Comparison of ENCODE assay signal across 18 cellular contexts in the genomic region with DNA sequence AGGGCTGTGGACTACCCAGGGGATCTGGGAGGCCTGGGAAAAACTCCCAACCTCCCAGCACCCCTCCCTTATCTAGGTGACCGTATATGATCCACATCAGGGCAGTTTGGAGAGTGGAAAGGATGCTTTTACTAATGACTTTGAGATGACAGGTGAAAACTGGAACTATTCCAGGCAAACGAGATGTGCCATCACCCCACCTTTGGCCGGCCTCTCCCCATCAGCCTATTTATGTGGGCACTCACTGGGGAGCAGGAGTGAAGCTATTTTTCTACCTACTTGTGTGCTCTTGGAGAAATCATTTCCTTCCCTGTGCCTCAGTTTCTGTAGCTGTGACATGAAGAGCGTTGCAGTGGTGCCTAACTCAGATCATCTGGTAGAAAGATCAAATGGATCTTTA.
DNase-seq lines count a peak whose midpoint lies in the region; ATAC-seq and TF ChIP-seq lines count a peak whose summit lies in the region.
"Had no signal": no experiment of that assay in that cellular context is flagged by ENCODE, and none has a peak within 500 bp of the region (broad histone marks: within the 10 kb centered on the region; RNA-seq: fewer than 3 reads in every experiment).

No MANE protein-coding gene starts in this region.

- H3K4me2 ChIP-seq in mesenchymal stem cell (ENCODE audit: low read length, poor library complexity, severe bottlenecking): no peak overlapping the region

- H3K27ac Mint-ChIP-seq in T-helper 17 cell: peak overlapping the region; percentile 98
- H3K27ac Mint-ChIP-seq in WTC11: no peak overlapping the region
- H3K27ac Mint-ChIP-seq: activated B cell treated with CpG ODN at 0.5 μM for 24 hours had no signal

- H3K9me3 Mint-ChIP-seq in WTC11: peaks cover 15% of the 10 kb centered on the region
- H3K9me3 Mint-ChIP-seq: activated B cell treated with CpG ODN at 0.5 μM for 24 hours had no signal

- no peak for TF ChIP-seq CTCF in heart right ventricle (IDR thresholded peaks at IDR 0.05)
- TF ChIP-seq CTCF in tibial artery (IDR thresholded peaks at IDR 0.05): no peak
- no peak for TF ChIP-seq CTCF in ascending aorta (IDR thresholded peaks at IDR 0.05)
- no peak for TF ChIP-seq CTCF in WTC11 (IDR thresholded peaks at IDR 0.05)

- H3K4me1 Mint-ChIP-seq in T-helper 17 cell: peaks cover 38% of the 10 kb centered on the region
- peaks cover 34% of the 10 kb centered on the region for H3K4me1 Mint-ChIP-seq in WTC11

- H3K27me3 Mint-ChIP-seq in T-helper 17 cell (no peaks in the 10 kb centered on the region), WTC11 (ENCODE audit: low read depth) (no peaks in the 10 kb centered on the region)
- H3K27me3 Mint-ChIP-seq: activated B cell treated with CpG ODN at 0.5 μM for 24 hours had no signal

- no peak overlapping the region for H2BK15ac ChIP-seq in mesenchymal stem cell (ENCODE audit: low read depth, poor library complexity, severe bottlenecking)

- no peaks in the 10 kb centered on the region for H3K36me3 Mint-ChIP-seq in T-helper 17 cell (ENCODE audit: low read depth)
- no peaks in the 10 kb centered on the region; the same call in 1 of the 2 replicates for H3K36me3 Mint-ChIP-seq in WTC11

- no peak for ATAC-seq in heart right ventricle
- ATAC-seq in T-helper 17 cell: no peak
- ATAC-seq in WTC11: no peak
- ATAC-seq: left lobe of liver had no signal

- peaks cover 5% of the 10 kb centered on the region for H3K79me1 ChIP-seq in mesenchymal stem cell (replicated peaks; ENCODE audit: low read length, poor library complexity, severe bottlenecking)

- H4K91ac ChIP-seq in mesenchymal stem cell (ENCODE audit: low read length): no peak overlapping the region

- H3K9me3 ChIP-seq in heart right ventricle (no peaks in the 10 kb centered on the region), T-helper 17 cell (ENCODE audit: control insufficient read depth, low read length, poor library complexity, severe bottlenecking) (no peaks in the 10 kb centered on the region), mesenchymal stem cell (ENCODE audit: control insufficient read depth, low read length) (no peaks in the 10 kb centered on the region), tibial artery (no peaks in the 10 kb centered on the region), ascending aorta (no peaks in the 10 kb centered on the region)
- H3K9me3 ChIP-seq: mucosa of descending colon, neutrophil, stomach had no signal

- H2BK5ac ChIP-seq in mesenchymal stem cell (ENCODE audit: low read depth, low read length, poor library complexity, severe bottlenecking): no peak overlapping the region

- no peak overlapping the region for H3K18ac ChIP-seq in mesenchymal stem cell (ENCODE audit: low read depth in 1 of 2, low read length in 2 of 2)

- H2BK120ac ChIP-seq in mesenchymal stem cell (ENCODE audit: low read depth, low read length): peak overlapping the region; percentile 3

- DNase-seq in heart right ventricle: no peak
- no peak for DNase-seq in cardiac septum (ENCODE audit: low spot score)
- DNase-seq in T-helper 17 cell: no peak
- DNase-seq in mesenchymal stem cell: no peak
- peak in 1 of 2 donors; percentile 33 for DNase-seq in tibial artery
- DNase-seq in ascending aorta (ENCODE audit: low spot score in 2 of 2): no peak
- no peak for DNase-seq in D341Med (ENCODE audit: low spot score)
- DNase-seq in WTC11 (ENCODE audit: low spot score): no peak
- DNase-seq: activated B cell treated with CpG ODN at 0.5 μM for 24 hours; Calu3; cortex of kidney; H7; stimulated activated CD4-positive, alpha-beta T cell treated with anti-CD3 and anti-CD28 coated beads, Interleukin-4, amount 100 ng/mL, for 4 hours; stomach had no signal

- H3K4ac ChIP-seq in mesenchymal stem cell (ENCODE audit: low read depth in 1 of 2, low read length in 2 of 2): no peak overlapping the region

- CTCF ChIA-PET in WTC11 (lab: Charles Lee): interaction anchor here (1.0 to 1.3 kb wide), 2 partner anchors 14 to 17 kb away, joined by 3 to 4 read pairs; no protein-coding TSS in a partner anchor

- peak overlapping the region; percentile 23 to 89 for H2BK12ac ChIP-seq in mesenchymal stem cell (ENCODE audit: low read length in 2 of 2)

- H3K23ac ChIP-seq in mesenchymal stem cell (ENCODE audit: low read length in 2 of 2): no peak overlapping the region

- no peak overlapping the region for H2AFZ ChIP-seq in mesenchymal stem cell (ENCODE audit: low read depth, low read length)

- H3K9ac ChIP-seq in mesenchymal stem cell (ENCODE audit: low read length): no peak overlapping the region

- POLR2A ChIA-PET in WTC11 (lab: Charles Lee): no interaction called here

- H3K27ac ChIP-seq in heart right ventricle (peak overlapping the region in 9 of 10 donors; percentile 61 to 94 (median 84)), mesenchymal stem cell (ENCODE audit: low read length, poor library complexity, severe bottlenecking) (no peak overlapping the region), tibial artery (peak overlapping the region; percentile 89 to 90), ascending aorta (no peak overlapping the region)
- H3K27ac ChIP-seq: neutrophil had no signal

- WGBS in heart right ventricle, 2 donors: 78 to 85% methylated on average over 4 of the region's 4 CpGs
- WGBS in mesenchymal stem cell: 97% methylated on average over 3 of the region's 4 CpGs

- peaks cover 19 to 86% (median 74%) of the 10 kb centered on the region in 9 donors for H3K4me1 ChIP-seq in heart right ventricle
- H3K4me1 ChIP-seq in mesenchymal stem cell (ENCODE audit: control insufficient read depth, insufficient read depth, low read depth, low read length): peaks cover 54% of the 10 kb centered on the region
- H3K4me1 ChIP-seq in tibial artery: peaks cover 0 to 75% (median 61%) of the 10 kb centered on the region in 4 donors
- H3K4me1 ChIP-seq in ascending aorta: peaks cover 6 to 44% of the 10 kb centered on the region in 2 donors

- H3K14ac ChIP-seq in mesenchymal stem cell (ENCODE audit: low read length in 2 of 2): no peak overlapping the region

- H3K36me3 ChIP-seq in heart right ventricle (no peaks in the 10 kb centered on the region), mesenchymal stem cell (ENCODE audit: control insufficient read depth in 1 of 2, insufficient read depth in 2 of 2, low read depth in 1 of 2, low read length in 2 of 2) (peaks cover 11 to 14% of the 10 kb centered on the region in 2 experiments), tibial artery (peaks cover 0 to 4% (median 0%) of the 10 kb centered on the region in 3 donors), ascending aorta (no peaks in the 10 kb centered on the region)
- H3K36me3 ChIP-seq: neutrophil had no signal

- no peak overlapping the region for H4K8ac ChIP-seq in mesenchymal stem cell (ENCODE audit: low read length)

- H3K27me3 ChIP-seq in heart right ventricle (no peaks in the 10 kb centered on the region), mesenchymal stem cell (ENCODE audit: control insufficient read depth in 1 of 2, insufficient read depth in 1 of 2, low read length in 2 of 2) (no peaks in the 10 kb centered on the region), tibial artery (no peaks in the 10 kb centered on the region), ascending aorta (no peaks in the 10 kb centered on the region)
- H3K27me3 ChIP-seq: neutrophil, stomach had no signal

- peak overlapping the region; percentile 16 for H3K4me3 Mint-ChIP-seq in T-helper 17 cell
- H3K4me3 Mint-ChIP-seq in WTC11: no peak overlapping the region
- H3K4me3 Mint-ChIP-seq: activated B cell treated with CpG ODN at 0.5 μM for 24 hours had no signal

- H3K4me3 ChIP-seq in heart right ventricle: no peak overlapping the region
- no peak overlapping the region for H3K4me3 ChIP-seq in mesenchymal stem cell (ENCODE audit: insufficient read depth in 1 of 2, low read depth in 1 of 2, low read length in 2 of 2)
- no peak overlapping the region for H3K4me3 ChIP-seq in tibial artery
- H3K4me3 ChIP-seq in ascending aorta: no peak overlapping the region
- H3K4me3 ChIP-seq: K562, mucosa of descending colon, stomach had no signal

- intact Hi-C loops in heart right ventricle (cut with DNase I) (loop anchor here in 5 of 10 donors (2.0 to 10.0 kb wide), 8 partner anchors 44 to 163 kb away; no protein-coding TSS in a partner anchor), cardiac septum (cut with DNase I) (loop anchor here (5.0 kb wide), 3 partner anchors 51 to 161 kb away; no protein-coding TSS in a partner anchor), tibial artery (cut with DNase I; ENCODE audit: low total_unique reads) (no loop called here), ascending aorta (cut with DNase I) (no loop called here)

- peak overlapping the region; percentile 51 for H2AK5ac ChIP-seq in mesenchymal stem cell (ENCODE audit: low read length, severe bottlenecking)

TF ChIP-seq in WTC11, 78 proteins besides CTCF, POLR2A, EP300 and RAD21 (continues in another document):
- no peak for TF ChIP-seq ZNF396 (CRISPR knock-in tag; IDR thresholded peaks at IDR 0.05; ENCODE audit: borderline replicate concordance)
- no peak for TF ChIP-seq AFF4 (CRISPR knock-in tag; IDR thresholded peaks at IDR 0.05; ENCODE audit: borderline replicate concordance)
- no peak for TF ChIP-seq TP53 (CRISPR knock-in tag; IDR thresholded peaks at IDR 0.05)
- no peak for TF ChIP-seq ZNF232 (CRISPR knock-in tag; IDR thresholded peaks at IDR 0.05)

Comparison
In these comparisons a context has a peak if more than half of its experiments do, and no peak if none do; other contexts are left out.
1. H3K27ac ChIP-seq: peak in heart right ventricle (9 of 10) and tibial artery (2 of 2); none in mesenchymal stem cell (single experiment) and ascending aorta (0 of 2).